ENCODE assay signal across 21 cellular contexts in genomic region chr13:67133476-67133875, GRCh38.
"Had no signal": no experiment of that assay in that cellular context is flagged by ENCODE, and none has a peak within 500 bp of the region (broad histone marks: within the 10 kb centered on the region; RNA-seq: fewer than 3 reads in every experiment).

No MANE protein-coding gene starts in this region.

- H3K9me3 ChIP-seq: ascending aorta, breast epithelium, esophagus muscularis mucosa, lower lobe of right lung, neutrophil, sigmoid colon, spleen, thyroid gland had no signal

- H2AFZ ChIP-seq: parathyroid adenoma had no signal

- H3K36me3 ChIP-seq: ascending aorta, breast epithelium, esophagus muscularis mucosa, lower lobe of right lung, neutrophil, sigmoid colon, spleen, thyroid gland, WERI-Rb-1 had no signal

- H3K36me3 Mint-ChIP-seq: natural killer cell treated with Interleukin-12 subunit alpha and Interleukin-12 subunit beta and Interleukin-15 and Interleukin-18, amount 100 ng/mL, for 72 hours; stimulated activated naive B cell treated with anti-CD40 and anti-IgM and Interleukin-4, amounts not matched to agents 10 μg/mL and 1 μg/mL and 100 μg/mL, for 72 hours had no signal

- H3K27ac ChIP-seq: ascending aorta, breast epithelium, lower lobe of right lung, neutrophil, parathyroid adenoma, thyroid gland, WERI-Rb-1 had no signal

- H3K9ac ChIP-seq: parathyroid adenoma had no signal

- H3K9me3 Mint-ChIP-seq: natural killer cell treated with Interleukin-12 subunit alpha and Interleukin-12 subunit beta and Interleukin-15 and Interleukin-18, amount 100 ng/mL, for 72 hours; stimulated activated naive B cell treated with anti-CD40 and anti-IgM and Interleukin-4, amounts not matched to agents 10 μg/mL and 1 μg/mL and 100 μg/mL, for 72 hours had no signal

- H3K27me3 Mint-ChIP-seq: natural killer cell treated with Interleukin-12 subunit alpha and Interleukin-12 subunit beta and Interleukin-15 and Interleukin-18, amount 100 ng/mL, for 72 hours; stimulated activated naive B cell treated with anti-CD40 and anti-IgM and Interleukin-4, amounts not matched to agents 10 μg/mL and 1 μg/mL and 100 μg/mL, for 72 hours had no signal

- H3K4me3 Mint-ChIP-seq: natural killer cell treated with Interleukin-12 subunit alpha and Interleukin-12 subunit beta and Interleukin-15 and Interleukin-18, amount 100 ng/mL, for 72 hours had no signal

- H3K79me2 ChIP-seq: parathyroid adenoma had no signal

- H3K4me3 ChIP-seq: thyroid gland had no signal

- H3K27ac Mint-ChIP-seq: natural killer cell treated with Interleukin-12 subunit alpha and Interleukin-12 subunit beta and Interleukin-15 and Interleukin-18, amount 100 ng/mL, for 72 hours; stimulated activated naive B cell treated with anti-CD40 and anti-IgM and Interleukin-4, amounts not matched to agents 10 μg/mL and 1 μg/mL and 100 μg/mL, for 72 hours had no signal

- H3K4me1 ChIP-seq: ascending aorta, breast epithelium, lower lobe of right lung, parathyroid adenoma, thyroid gland had no signal

- H3K27me3 ChIP-seq: ascending aorta, breast epithelium, esophagus muscularis mucosa, neutrophil, sigmoid colon, spleen, thyroid gland had no signal

- DNase-seq: activated CD4-positive, alpha-beta T cell treated with anti-CD3 and anti-CD28 coated beads for 1 hour; activated CD8-positive, alpha-beta memory T cell treated with anti-CD3 and anti-CD28 coated beads for 24 hours; activated CD8-positive, alpha-beta memory T cell treated with anti-CD3 and anti-CD28 coated beads, Interleukin-2, amount 50 U/mL, for 48 hours; activated effector memory CD4-positive, alpha-beta T cell treated with Interleukin-2 at 50 U/mL for 16 hours; activated naive CD4-positive, alpha-beta T cell treated with anti-CD3 and anti-CD28 coated beads, Interleukin-2, amount 50 U/mL, for 16 hours; activated T-cell treated with anti-CD3 and anti-CD28 coated beads, Interleukin-2, amount 50 U/mL, for 48 hours; cortex of kidney; effector CD4-positive, alpha-beta T cell; lower lobe of right lung; sigmoid colon; spleen; stimulated activated naive B cell treated with anti-CD40 and anti-IgM and Interleukin-4, amounts not matched to agents 10 μg/mL and 1 μg/mL and 100 μg/mL, for 72 hours; T-helper 2 cell; thyroid gland; WERI-Rb-1 had no signal
